Comparison of ENCODE assay signal across 5 cellular contexts in genomic region chr12:125031471-125031870, GRCh38. TPM values are rescaled to one million over a fixed set of nuclear protein-coding genes. Genes with fewer than 3 reads are reported as not detected.
A peak's percentile ranks its signal among the peaks of the same experiment; 100 is the strongest.
DNase-seq lines count a peak whose midpoint lies in the region; ATAC-seq and TF ChIP-seq lines count a peak whose summit lies in the region.
"Not testable (repeated sequence)": the region's sequence is repeated elsewhere in the genome, so short reads cannot be mapped to it uniquely, and the experiment has no call there.

No MANE protein-coding gene starts in this region.

- not testable (repeated sequence) for TF ChIP-seq CTCF in WTC11 (IDR thresholded peaks at IDR 0.05)

- not testable (repeated sequence) for H3K27ac ChIP-seq in SJSA1

- not testable (repeated sequence) for H3K36me3 ChIP-seq in SJSA1

- not testable (repeated sequence) for H3K36me3 Mint-ChIP-seq in WTC11; activated T-helper 17 cell treated with anti-CD3 and anti-CD28 coated beads, Interleukin-2, amount 50 U/mL, for 72 hours (ENCODE audit: low read depth); stimulated activated effector memory CD8-positive, alpha-beta T cell treated with anti-CD3 and anti-CD28 coated beads, Interleukin-12 subunit alpha, Interleukin-12 subunit beta, amount 100 ng/mL, for 72 hours

- not testable (repeated sequence) for H3K4me1 ChIP-seq in SJSA1 (replicated peaks)

- not testable (repeated sequence) for H3K4me1 Mint-ChIP-seq in WTC11; activated T-helper 17 cell treated with anti-CD3 and anti-CD28 coated beads, Interleukin-2, amount 50 U/mL, for 72 hours; stimulated activated effector memory CD8-positive, alpha-beta T cell treated with anti-CD3 and anti-CD28 coated beads, Interleukin-12 subunit alpha, Interleukin-12 subunit beta, amount 100 ng/mL, for 72 hours

- H3K9me3 Mint-ChIP-seq in WTC11, result peaks cover 11% of the 10 kb centered on the region
- H3K9me3 Mint-ChIP-seq in activated T-helper 17 cell treated with anti-CD3 and anti-CD28 coated beads, Interleukin-2, amount 50 U/mL, for 72 hours; stimulated activated effector memory CD8-positive, alpha-beta T cell treated with anti-CD3 and anti-CD28 coated beads, Interleukin-12 subunit alpha, Interleukin-12 subunit beta, amount 100 ng/mL, for 72 hours: not testable (repeated sequence)

- H3K27me3 ChIP-seq in SJSA1 (replicated peaks), result peaks cover 66% of the 10 kb centered on the region

- not testable (repeated sequence) for ATAC-seq in WTC11; activated T-helper 17 cell treated with anti-CD3 and anti-CD28 coated beads, Interleukin-2, amount 50 U/mL, for 72 hours (replicated peaks); stimulated activated effector memory CD8-positive, alpha-beta T cell treated with anti-CD3 and anti-CD28 coated beads, Interleukin-12 subunit alpha, Interleukin-12 subunit beta, amount 100 ng/mL, for 72 hours

- POLR2A ChIA-PET in WTC11 (lab: Charles Lee), result not testable (repeated sequence)

- H3K4me3 Mint-ChIP-seq in WTC11; activated T-helper 17 cell treated with anti-CD3 and anti-CD28 coated beads, Interleukin-2, amount 50 U/mL, for 72 hours; stimulated activated effector memory CD8-positive, alpha-beta T cell treated with anti-CD3 and anti-CD28 coated beads, Interleukin-12 subunit alpha, Interleukin-12 subunit beta, amount 100 ng/mL, for 72 hours: not testable (repeated sequence)

- not testable (repeated sequence) for H3K27me3 Mint-ChIP-seq in WTC11 (ENCODE audit: low read depth); activated T-helper 17 cell treated with anti-CD3 and anti-CD28 coated beads, Interleukin-2, amount 50 U/mL, for 72 hours

- H3K9me3 ChIP-seq in SJSA1 (replicated peaks), result peaks cover 24% of the 10 kb centered on the region

- peak overlapping the region; percentile 92; the same call in 1 of the 2 replicates for H3K27ac Mint-ChIP-seq in WTC11
- H3K27ac Mint-ChIP-seq in activated T-helper 17 cell treated with anti-CD3 and anti-CD28 coated beads, Interleukin-2, amount 50 U/mL, for 72 hours, result peak overlapping the region; percentile 62
- H3K27ac Mint-ChIP-seq in stimulated activated effector memory CD8-positive, alpha-beta T cell treated with anti-CD3 and anti-CD28 coated beads, Interleukin-12 subunit alpha, Interleukin-12 subunit beta, amount 100 ng/mL, for 72 hours, result peak overlapping the region; percentile 48

- not testable (repeated sequence) for H3K4me3 ChIP-seq in SJSA1

- DNase-seq in NCI-H2227 (lab: John Stamatoyannopoulos, UW; ENCODE audit: unreplicated experiment) (peak; percentile 49), SJSA1 (ENCODE audit: low read depth in 1 of 2, low spot score in 2 of 2) (peak; percentile 67 to 85)
- not testable (repeated sequence) for DNase-seq in WTC11 (ENCODE audit: low spot score); stimulated activated effector memory CD8-positive, alpha-beta T cell treated with anti-CD3 and anti-CD28 coated beads, Interleukin-12 subunit alpha, Interleukin-12 subunit beta, amount 100 ng/mL, for 72 hours (ENCODE audit: low spot score in 2 of 2)

- CTCF ChIA-PET in WTC11 (lab: Charles Lee), result not testable (repeated sequence)

RNA-seq across cellular contexts. Expression of gene AACS, which starts 33.8 kb away (rescaled TPM):
- total RNA-seq in SJSA1 (2014; rRNA removed; shearing (Covaris generic)), result 16.0 and 17.0 TPM in 2 replicates
- 44.1 to 54.0 TPM (median 47.0 TPM) in 3 replicates for total RNA-seq in WTC11 (2021)
- 10 to 100 TPM; 23.2 to 24.6 TPM for total RNA-seq in activated T-helper 17 cell treated with anti-CD3 and anti-CD28 coated beads, Interleukin-2, amount 50 U/mL, for 72 hours

RNA-seq across cellular contexts. Expression of gene BRI3BP, which starts 38.0 kb away (rescaled TPM):
- total RNA-seq in SJSA1 (2014; rRNA removed; shearing (Covaris generic)), result 9.9 and 12.4 TPM in 2 replicates
- 11.5 to 11.9 TPM (median 11.8 TPM) in 3 replicates for total RNA-seq in WTC11 (2021)
- 10 to 100 TPM; 14.8 to 29.3 TPM for total RNA-seq in activated T-helper 17 cell treated with anti-CD3 and anti-CD28 coated beads, Interleukin-2, amount 50 U/mL, for 72 hours

RNA-seq across cellular contexts. Expression of gene DHX37, which starts 42.5 kb away (rescaled TPM):
- 14.0 and 19.9 TPM in 2 replicates for total RNA-seq in SJSA1 (2014; rRNA removed; shearing (Covaris generic))
- total RNA-seq in WTC11 (2021), result 31.7 to 40.5 TPM (median 33.0 TPM) in 3 replicates
- 10 to 100 TPM; 25.0 to 48.1 TPM for total RNA-seq in activated T-helper 17 cell treated with anti-CD3 and anti-CD28 coated beads, Interleukin-2, amount 50 U/mL, for 72 hours
